Comparison of ENCODE assay signal across 8 cellular contexts in the genomic region with DNA sequence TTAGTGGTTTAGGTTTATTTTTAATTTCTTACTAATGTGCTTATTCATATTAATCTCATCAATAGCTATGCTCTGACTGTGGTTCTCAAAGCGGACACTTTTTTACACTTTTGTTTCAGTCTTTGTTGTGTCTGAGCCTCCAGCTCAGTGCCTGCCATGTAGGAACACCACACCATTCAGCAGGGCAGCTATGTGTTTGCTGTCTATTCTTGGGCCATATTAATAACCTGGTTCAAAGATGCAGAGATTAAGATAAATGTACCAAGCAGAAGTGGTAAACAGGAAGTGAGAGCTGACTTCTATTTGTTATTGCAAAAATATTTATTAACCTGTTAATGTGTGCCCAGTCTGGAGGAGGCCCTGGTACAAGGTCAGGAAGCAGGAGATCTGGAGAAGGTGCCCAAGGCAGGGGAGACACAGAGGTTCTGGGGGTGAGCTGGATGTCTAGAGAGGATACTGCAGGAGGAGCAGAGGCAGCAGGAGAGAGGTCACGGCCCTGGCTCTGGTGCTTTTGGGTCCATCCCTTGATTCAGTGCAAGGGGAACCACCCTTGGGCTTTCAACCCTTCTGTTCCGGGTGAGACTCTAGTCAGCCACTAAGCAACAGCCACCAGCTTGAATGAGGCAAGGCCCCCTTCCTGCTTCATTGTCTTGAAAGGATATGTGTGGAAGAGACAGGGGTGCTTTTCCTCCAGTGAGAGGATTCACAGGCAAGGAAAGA. TPM values are rescaled to one million over a fixed set of nuclear protein-coding genes. Genes with fewer than 3 reads are reported as not detected.
A peak's percentile ranks its signal among the peaks of the same experiment; 100 is the strongest.
DNase-seq lines count a peak whose midpoint lies in the region; ATAC-seq and TF ChIP-seq lines count a peak whose summit lies in the region.
"Had no signal": no experiment of that assay in that cellular context is flagged by ENCODE, and none has a peak within 500 bp of the region (broad histone marks: within the 10 kb centered on the region; RNA-seq: fewer than 3 reads in every experiment).

No MANE protein-coding gene starts in this region.

- no peaks in the 10 kb centered on the region for H3K9me3 ChIP-seq in neutrophil

- DNase-seq in activated CD8-positive, alpha-beta T cell treated with anti-CD3 and anti-CD28 coated beads for 36 hours, result no peak
- DNase-seq in germinal center (ENCODE audit: low spot score) (no peak), glomerular visceral epithelial cell (ENCODE audit: extremely low spot score) (no peak), RPMI8226 (no peak)
- DNase-seq: NCI-H748 treated with DMSO at 0.1 percent for 48 hours had no signal

- H3K4me3 Mint-ChIP-seq in activated CD8-positive, alpha-beta T cell treated with anti-CD3 and anti-CD28 coated beads for 36 hours, result no peak overlapping the region

- peak overlapping the region; percentile 99 for H3K27ac ChIP-seq in neutrophil

- H3K27ac Mint-ChIP-seq in activated CD8-positive, alpha-beta T cell treated with anti-CD3 and anti-CD28 coated beads for 36 hours, result no peak overlapping the region

- H3K4me1 Mint-ChIP-seq in activated CD8-positive, alpha-beta T cell treated with anti-CD3 and anti-CD28 coated beads for 36 hours (ENCODE audit: low read depth), result peaks cover 16% of the 10 kb centered on the region

- no peak for TF ChIP-seq CTCF in activated CD8-positive, alpha-beta T cell treated with anti-CD3 and anti-CD28 coated beads for 36 hours (IDR thresholded peaks at IDR 0.05)
- no peak for TF ChIP-seq CTCF in neutrophil (IDR thresholded peaks at IDR 0.05)

- H3K27me3 Mint-ChIP-seq in activated CD8-positive, alpha-beta T cell treated with anti-CD3 and anti-CD28 coated beads for 36 hours, result peaks cover 3% of the 10 kb centered on the region

- H3K36me3 ChIP-seq in neutrophil, result no peaks in the 10 kb centered on the region

- intact Hi-C loops in activated CD8-positive, alpha-beta T cell treated with anti-CD3 and anti-CD28 coated beads for 36 hours (cut with micrococcal nuclease), result no loop called here

- H3K36me3 Mint-ChIP-seq in activated CD8-positive, alpha-beta T cell treated with anti-CD3 and anti-CD28 coated beads for 36 hours (ENCODE audit: low read depth), result peaks cover 7% of the 10 kb centered on the region

- H3K4me1 ChIP-seq in neutrophil (ENCODE audit: control insufficient read depth in 1 of 2, insufficient read depth in 1 of 2, low read depth in 1 of 2, low read length in 1 of 2), result peaks cover 19 to 36% of the 10 kb centered on the region in 2 experiments

- CTCF ChIA-PET in activated CD8-positive, alpha-beta T cell treated with anti-CD3 and anti-CD28 coated beads for 36 hours (lab: Charles Lee), result interaction anchor here (0.8 to 2.4 kb wide), 3 partner anchors 9 to 186 kb away, joined by 3 to 8 read pairs (median 3); no protein-coding TSS in a partner anchor

- peak overlapping the region; percentile 78 to 82 for H3K4me3 ChIP-seq in neutrophil (ENCODE audit: low read depth in 1 of 2, low read length in 1 of 2)

- no peaks in the 10 kb centered on the region for H3K27me3 ChIP-seq in neutrophil

- POLR2A ChIA-PET in activated CD8-positive, alpha-beta T cell treated with anti-CD3 and anti-CD28 coated beads for 36 hours (lab: Charles Lee), result interaction anchor here (1.0 kb wide), 1 partner anchor 167 kb away, joined by 3 read pairs; no protein-coding TSS in a partner anchor

- TF ChIP-seq POLR2A in GM18505 (IDR thresholded peaks at IDR 0.05; ENCODE audit: borderline replicate concordance, extremely low read depth, insufficient read depth, insufficient read length), result no peak

- H3K9me3 Mint-ChIP-seq in activated CD8-positive, alpha-beta T cell treated with anti-CD3 and anti-CD28 coated beads for 36 hours, result peaks cover 10% of the 10 kb centered on the region

- ATAC-seq in GM18505 (IDR thresholded peaks at IDR 0.05; ENCODE audit: unreplicated experiment) (peak; percentile 59), GM21737 (IDR thresholded peaks at IDR 0.05; ENCODE audit: unreplicated experiment) (peak; percentile 52)
- peak; percentile 27 for ATAC-seq in activated CD8-positive, alpha-beta T cell treated with anti-CD3 and anti-CD28 coated beads for 36 hours

RNA-seq across cellular contexts. Expression of a gene that starts 1.9 kb away (rescaled TPM):
- total RNA-seq in activated CD8-positive, alpha-beta T cell treated with anti-CD3 and anti-CD28 coated beads for 36 hours, result 1 to 10 TPM; 1.5 to 2.1 TPM

RNA-seq across cellular contexts. Expression of a gene that starts 53.1 kb away (rescaled TPM):
- total RNA-seq in activated CD8-positive, alpha-beta T cell treated with anti-CD3 and anti-CD28 coated beads for 36 hours, result 10 to 100 TPM; 17.3 to 17.6 TPM
